ENCODE assay signal across 8 cellular contexts in the genomic region with DNA sequence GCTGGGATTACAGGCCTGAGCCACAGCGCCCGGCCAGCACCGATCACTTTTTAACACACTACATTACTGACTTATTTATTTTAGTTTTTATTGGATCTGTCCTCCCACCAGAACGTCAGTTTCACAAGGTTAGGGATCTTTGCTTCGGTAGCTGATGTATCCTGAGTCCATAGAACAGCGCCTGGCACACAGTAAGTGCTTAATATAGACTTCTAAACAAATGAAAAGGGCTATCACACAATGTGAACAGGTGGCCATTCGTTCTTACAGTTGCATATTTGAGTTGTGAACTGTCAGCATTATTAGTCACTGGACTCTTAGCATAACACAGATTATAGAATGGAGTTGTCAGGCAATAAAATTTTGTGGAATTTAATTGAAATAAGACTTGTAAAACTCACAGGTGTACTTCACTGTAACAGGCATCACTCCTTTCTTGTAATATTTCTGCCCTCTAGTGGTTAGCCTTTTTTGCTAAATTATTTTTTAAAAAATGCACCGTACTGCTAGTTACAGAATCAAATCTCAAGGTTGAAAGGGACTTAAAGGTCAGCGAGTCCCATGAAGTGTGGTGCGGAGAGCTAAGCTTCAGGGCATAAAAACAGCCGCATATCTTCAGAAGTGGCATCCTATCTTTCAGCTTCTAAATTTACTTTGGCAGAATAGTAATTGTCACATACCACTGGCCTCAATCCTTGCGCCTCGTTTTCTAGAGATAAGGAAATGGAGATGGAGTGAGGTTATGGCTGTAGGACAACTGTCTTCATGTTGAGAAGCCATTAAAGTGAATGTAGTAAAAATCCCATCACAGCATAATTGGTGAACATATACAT. TPM values are rescaled to one million over a fixed set of nuclear protein-coding genes. Genes with fewer than 3 reads are reported as not detected.
DNase-seq lines count a peak whose midpoint lies in the region; ATAC-seq, FAIRE-seq and TF ChIP-seq lines count a peak whose summit lies in the region.

No MANE protein-coding gene starts in this region.

- ATAC-seq in GM21619 (IDR thresholded peaks at IDR 0.05; ENCODE audit: unreplicated experiment) = no peak
- ATAC-seq in GM18517 (IDR thresholded peaks at IDR 0.05; ENCODE audit: unreplicated experiment) = no peak

- no peaks in the 10 kb centered on the region; the same call in 1 of the 2 replicates for H3K9me3 ChIP-seq in AG04450 (ENCODE audit: control insufficient read depth, insufficient read depth, low read length)
- no peaks in the 10 kb centered on the region for H3K9me3 ChIP-seq in OCI-LY1 (ENCODE audit: low read length)
- no peaks in the 10 kb centered on the region for H3K9me3 ChIP-seq in esophagus squamous epithelium

- intact Hi-C loops in esophagus squamous epithelium (cut with DNase I) = loop anchor here (5.0 kb wide), 1 partner anchor 419 kb away; no protein-coding TSS in a partner anchor

- POLR2A ChIA-PET in AG04450 (lab: Yijun Ruan, JAX) = no interaction called here

- no peak for TF ChIP-seq POLR2A in esophagus squamous epithelium (IDR thresholded peaks at IDR 0.05)

- H3K4me1 ChIP-seq in OCI-LY1 (ENCODE audit: insufficient read depth, low read length, severe bottlenecking) (peaks cover 25% of the 10 kb centered on the region), esophagus squamous epithelium (peaks cover 0 to 33% (median 8%) of the 10 kb centered on the region in 3 donors)

- H3K27ac ChIP-seq in AG04450 (ENCODE audit: low read depth, low read length) (no peak overlapping the region), OCI-LY1 (ENCODE audit: low read depth, low read length, poor library complexity, severe bottlenecking) (no peak overlapping the region), esophagus squamous epithelium (no peak overlapping the region)

- no peaks in the 10 kb centered on the region for H3K9me2 ChIP-seq in OCI-LY1 (ENCODE audit: low read depth, low read length)

- H3K36me3 ChIP-seq in OCI-LY1 (ENCODE audit: insufficient read depth, low read length) = no peaks in the 10 kb centered on the region
- H3K36me3 ChIP-seq in esophagus squamous epithelium = no peaks in the 10 kb centered on the region

- CTCF ChIA-PET in AG04450 (lab: Charles Lee) = interaction anchor here (0.5 to 3.5 kb wide), 29 partner anchors 8 to 420 kb away, joined by 3 to 20 read pairs (median 4); a partner anchor contains a TSS

- H3K27me3 ChIP-seq in AG04450 (ENCODE audit: control insufficient read depth, insufficient read depth, low read length) (no peaks in the 10 kb centered on the region), OCI-LY1 (ENCODE audit: insufficient read depth, low read length) (no peaks in the 10 kb centered on the region), esophagus squamous epithelium (no peaks in the 10 kb centered on the region)

- TF ChIP-seq CTCF in AG04450 (IDR thresholded peaks at IDR 0.05; ENCODE audit: low read depth, low read length) (peak; percentile 69), OCI-LY1 (IDR thresholded peaks at IDR 0.05; ENCODE audit: low read length) (peak; percentile 77), esophagus squamous epithelium (IDR thresholded peaks at IDR 0.05) (peak; percentile 55 to 70 (median 62))

- H3K4me3 ChIP-seq in AG04450 (ENCODE audit: low read depth, low read length) (no peak overlapping the region), OCI-LY1 (ENCODE audit: low read depth, low read length, poor library complexity, severe bottlenecking) (no peak overlapping the region), esophagus squamous epithelium (no peak overlapping the region)

- WGBS in esophagus squamous epithelium, 2 donors = 52 to 58% methylated on average over 13 of the region's 13 CpGs

- no peaks in the 10 kb centered on the region for H4K20me1 ChIP-seq in OCI-LY1 (ENCODE audit: insufficient read depth, low read length)

- no peaks in the 10 kb centered on the region for H3K79me2 ChIP-seq in OCI-LY1 (ENCODE audit: insufficient read depth, low read length)

- no peak overlapping the region for H3K4me2 ChIP-seq in OCI-LY1 (ENCODE audit: low read length)

- no peak overlapping the region for H3K9ac ChIP-seq in OCI-LY1 (ENCODE audit: low read length)

- DNase-seq in AG04450 (ENCODE audit: low read depth, low spot score) (no peak), GM19239 (ENCODE audit: insufficient read length, low spot score) (no peak), esophagus squamous epithelium (lab: John Stamatoyannopoulos, UW) (no peak), renal cortical epithelial cell (ENCODE audit: low read depth) (peak; percentile 56)
- DNase-seq in stimulated activated CD4-positive, alpha-beta T cell treated with anti-CD3 and anti-CD28 coated beads, Interleukin-2, amount 100 ng/mL, for 24 hours = no peak

- H2AFZ ChIP-seq in OCI-LY1 (ENCODE audit: low read length) = no peak overlapping the region

- peak; percentile 33 for FAIRE-seq in GM19239 (lab: Jason Lieb, UNC)

- 0 out of 2 replicates have a peak, but pooled peaks cover 3% of the 10 kb centered on the region for H3F3A ChIP-seq in OCI-LY1 (ENCODE audit: insufficient read depth, low read length)

RNA-seq across cellular contexts. Expression of a gene that starts 3.4 kb away (rescaled TPM):
- polyA plus RNA-seq in AG04450 (2011; rRNA removed) = 37.6 and 38.6 TPM in 2 replicates
- 30.7 and 31.8 TPM in 2 replicates for polyA minus RNA-seq in AG04450 (2011; rRNA and poly(A)+ RNA removed)
- total RNA-seq in esophagus squamous epithelium (10 to 100 TPM in 3 of 4 donors, 1 to 10 TPM in 1; 8.2 to 13.5 (median 12.6) TPM), renal cortical epithelial cell (18.2 and 18.4 TPM in 2 replicates)
